ENCODE assay signal across 29 cellular contexts in genomic region chr5:53100606-53101005, GRCh38.
"Had no signal": no experiment of that assay in that cellular context is flagged by ENCODE, and none has a peak within 500 bp of the region (broad histone marks: within the 10 kb centered on the region; RNA-seq: fewer than 3 reads in every experiment).

No MANE protein-coding gene starts in this region.

- H3K9ac ChIP-seq: parathyroid adenoma had no signal

- DNase-seq: effector memory CD8-positive, alpha-beta T cell; heart left ventricle; left cardiac atrium; left ventricle myocardium inferior; lower lobe of right lung; mucosa of descending colon; naive B cell; right lobe of liver; small intestine; stimulated activated CD4-positive, alpha-beta T cell treated with anti-CD3 and anti-CD28 coated beads, Interleukin-12 subunit alpha, Interleukin-12 subunit beta, amount 100 ng/mL, for 4 hours; stimulated activated CD4-positive, alpha-beta T cell treated with anti-CD3 and anti-CD28 coated beads, Interleukin-1b, Interleukin-23, amount 100 ng/mL, for 48 hours; stimulated activated CD4-positive, alpha-beta T cell treated with anti-CD3 and anti-CD28 coated beads, Interleukin-4, amount 100 ng/mL, for 1 hour; stimulated activated naive CD4-positive, alpha-beta T cell treated with Interleukin-2 at 50 U/mL for 16 hours; stomach; thyroid gland; trophoblast cell had no signal

- H3K27me3 Mint-ChIP-seq: effector memory CD8-positive, alpha-beta T cell; memory B cell; naive B cell; natural killer cell treated with Interleukin-12 subunit alpha and Interleukin-12 subunit beta and Interleukin-15 and Interleukin-18, amount 100 ng/mL, for 72 hours; progenitor cell of endocrine pancreas had no signal

- H3K4me2 ChIP-seq: hepatocyte had no signal

- H3K4me1 ChIP-seq: foreskin keratinocyte, heart left ventricle, left ventricle myocardium inferior, lower lobe of right lung, parathyroid adenoma, right lobe of liver, thyroid gland, vagina had no signal

- H3K79me2 ChIP-seq: parathyroid adenoma had no signal

- H3K4me1 Mint-ChIP-seq: neural crest cell had no signal

- H3K27ac Mint-ChIP-seq: memory B cell; mesothelial cell of epicardium; natural killer cell treated with Interleukin-12 subunit alpha and Interleukin-12 subunit beta and Interleukin-15 and Interleukin-18, amount 100 ng/mL, for 72 hours had no signal

- H3K27ac ChIP-seq: foreskin keratinocyte, heart left ventricle, hepatocyte, left ventricle myocardium inferior, lower lobe of right lung, neutrophil, parathyroid adenoma, right lobe of liver, stomach, thyroid gland, vagina had no signal

- H3K9me3 Mint-ChIP-seq: effector memory CD8-positive, alpha-beta T cell; memory B cell; mesothelial cell of epicardium; naive B cell; natural killer cell treated with Interleukin-12 subunit alpha and Interleukin-12 subunit beta and Interleukin-15 and Interleukin-18, amount 100 ng/mL, for 72 hours; neural crest cell; stimulated activated effector memory CD8-positive, alpha-beta T cell treated with anti-CD3 and anti-CD28 coated beads, Interleukin-12 subunit alpha, Interleukin-12 subunit beta, amount 100 ng/mL, for 72 hours had no signal

- H3K27me3 ChIP-seq: foreskin keratinocyte, gastroesophageal sphincter, heart left ventricle, hepatocyte, neutrophil, right lobe of liver, stomach, thyroid gland, vagina had no signal

- ATAC-seq: effector memory CD8-positive, alpha-beta T cell; foreskin keratinocyte; gastroesophageal sphincter; heart left ventricle; left cardiac atrium; lower lobe of right lung; mucosa of descending colon; natural killer cell treated with Interleukin-12 subunit alpha and Interleukin-12 subunit beta and Interleukin-15 and Interleukin-18, amount 100 ng/mL, for 72 hours; right lobe of liver; stimulated activated effector memory CD8-positive, alpha-beta T cell treated with anti-CD3 and anti-CD28 coated beads, Interleukin-12 subunit alpha, Interleukin-12 subunit beta, amount 100 ng/mL, for 72 hours had no signal

- H3K4me3 ChIP-seq: coronary artery, gastroesophageal sphincter, heart left ventricle, hepatocyte, left ventricle myocardium inferior, lower lobe of right lung, mucosa of descending colon, right lobe of liver, stomach, thyroid gland, vagina had no signal

- H3K9me3 ChIP-seq: gastroesophageal sphincter, heart left ventricle, left ventricle myocardium inferior, lower lobe of right lung, mucosa of descending colon, neutrophil, right lobe of liver, stomach, thyroid gland, vagina had no signal

- H2AFZ ChIP-seq: hepatocyte, parathyroid adenoma had no signal

- H3K4me3 Mint-ChIP-seq: effector memory CD8-positive, alpha-beta T cell; memory B cell; mesothelial cell of epicardium; naive B cell; natural killer cell treated with Interleukin-12 subunit alpha and Interleukin-12 subunit beta and Interleukin-15 and Interleukin-18, amount 100 ng/mL, for 72 hours; neural crest cell; stimulated activated effector memory CD8-positive, alpha-beta T cell treated with anti-CD3 and anti-CD28 coated beads, Interleukin-12 subunit alpha, Interleukin-12 subunit beta, amount 100 ng/mL, for 72 hours had no signal
